In the genomic region with DNA sequence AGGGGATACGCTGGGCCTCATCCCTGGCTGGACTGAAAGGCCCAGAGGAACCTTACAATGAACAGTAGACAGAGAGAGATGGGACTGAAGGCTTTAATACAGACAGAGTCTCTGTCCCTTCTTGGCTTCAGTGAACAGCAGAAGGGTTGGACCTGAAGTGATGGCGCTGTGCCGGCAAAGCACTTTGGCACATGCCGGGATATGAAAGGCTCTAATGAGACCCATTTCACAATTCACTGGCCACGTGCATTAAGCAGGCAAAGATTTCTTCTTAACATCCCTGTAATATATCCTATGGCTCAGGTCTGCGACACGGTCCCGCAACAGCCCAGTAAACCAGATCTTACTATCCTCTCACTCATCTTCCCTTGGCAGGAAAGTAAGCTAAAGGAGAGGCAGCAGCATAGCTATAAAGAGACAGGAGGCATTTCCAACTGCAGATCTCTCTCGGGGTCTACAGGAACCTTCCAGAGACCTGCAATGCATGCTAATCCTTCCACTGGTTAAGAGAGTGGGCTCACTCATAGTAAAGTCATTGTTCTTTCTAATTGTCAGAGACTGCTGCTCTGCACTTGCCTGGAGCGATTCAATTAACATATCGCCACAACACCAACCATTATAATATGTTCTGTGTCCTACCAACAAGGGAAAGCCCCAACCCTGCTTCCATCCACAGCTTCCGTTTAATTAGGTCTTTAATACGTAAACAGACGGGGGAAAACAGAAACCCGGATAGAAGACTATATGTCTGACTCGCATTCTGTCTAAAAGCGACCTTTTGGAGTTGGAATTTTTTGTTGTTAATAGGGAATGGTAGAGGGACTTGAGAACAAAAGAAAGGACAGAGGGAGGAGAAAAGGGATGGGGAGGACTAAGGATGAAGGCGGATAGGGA, we compare ENCODE assay signal across 15 cellular contexts.
DNase-seq lines count a peak whose midpoint lies in the region; ATAC-seq and TF ChIP-seq lines count a peak whose summit lies in the region.
"Had no signal": no experiment of that assay in that cellular context is flagged by ENCODE, and none has a peak within 500 bp of the region (broad histone marks: within the 10 kb centered on the region; RNA-seq: fewer than 3 reads in every experiment).

No MANE protein-coding gene starts in this region.

- H2AFZ ChIP-seq in OCI-LY7 (ENCODE audit: low read length), result no peak overlapping the region

- CTCF ChIA-PET in OCI-LY7 (lab: Charles Lee; ENCODE audit: unreplicated experiment), result no interaction called here

- H3K27ac ChIP-seq in caudate nucleus (ENCODE audit: low read depth, low read length) (peak overlapping the region; percentile 80), upper lobe of left lung (no peak overlapping the region), OCI-LY7 (ENCODE audit: low read depth, low read length, poor library complexity, severe bottlenecking) (no peak overlapping the region)
- H3K27ac ChIP-seq: SJCRH30 had no signal

- no peaks in the 10 kb centered on the region for H3K36me3 ChIP-seq in upper lobe of left lung
- H3K36me3 ChIP-seq in OCI-LY7 (ENCODE audit: insufficient read depth, low read length), result no peaks in the 10 kb centered on the region
- H3K36me3 ChIP-seq: SJCRH30 had no signal

- H3K4me2 ChIP-seq in OCI-LY7 (ENCODE audit: low read length), result no peak overlapping the region

- H3K27ac Mint-ChIP-seq in mesothelial cell of epicardium (peak overlapping the region; percentile 63), progenitor cell of endocrine pancreas (no peak overlapping the region)
- H3K27ac Mint-ChIP-seq: activated T-helper 1 cell treated with anti-CD3 and anti-CD28 coated beads, Interleukin-12 subunit alpha, Interleukin-12 subunit beta, Interleukin-2, Interleukin-4 antibody, amounts not matched to agents 30 ng/mL and 10 ng/mL and 1 ng/mL, durations not matched to agents 14 hours and 24 hours and 36 hours had no signal

- no peaks in the 10 kb centered on the region for H4K20me1 ChIP-seq in OCI-LY7 (ENCODE audit: insufficient read depth, low read length)

- intact Hi-C loops in OCI-LY7 (cut with micrococcal nuclease; ENCODE audit: unreplicated experiment), result no loop called here

- ATAC-seq in upper lobe of left lung (ENCODE audit: low FRiP score in 2 of 2), result peak; percentile 23 to 26
- ATAC-seq: HCT116 had no signal

- H3K79me2 ChIP-seq in OCI-LY7 (ENCODE audit: insufficient read depth, low read depth, low read length), result no peaks in the 10 kb centered on the region

- no peak for TF ChIP-seq POLR2A in upper lobe of left lung (IDR thresholded peaks at IDR 0.05)

- POLR2A ChIA-PET in OCI-LY7 (lab: Charles Lee), result interaction anchor here (0.6 kb wide), 1 partner anchor 42 kb away, joined by 3 read pairs; no protein-coding TSS in a partner anchor

- peaks cover 0 to 5% (median 0%) of the 10 kb centered on the region in 4 donors for H3K4me1 ChIP-seq in upper lobe of left lung
- no peaks in the 10 kb centered on the region for H3K4me1 ChIP-seq in OCI-LY7 (ENCODE audit: insufficient read depth, low read length, poor library complexity, severe bottlenecking)

- H3K27me3 ChIP-seq in upper lobe of left lung, result no peaks in the 10 kb centered on the region

- 73 to 78% methylated on average over 18 of the region's 18 CpGs for WGBS in upper lobe of left lung, 2 donors

- H3K4me3 Mint-ChIP-seq in mesothelial cell of epicardium, result no peak overlapping the region
- no peak overlapping the region for H3K4me3 Mint-ChIP-seq in progenitor cell of endocrine pancreas (ENCODE audit: low read depth)
- H3K4me3 Mint-ChIP-seq: activated T-helper 1 cell treated with anti-CD3 and anti-CD28 coated beads, Interleukin-12 subunit alpha, Interleukin-12 subunit beta, Interleukin-2, Interleukin-4 antibody, amounts not matched to agents 30 ng/mL and 10 ng/mL and 1 ng/mL, durations not matched to agents 14 hours and 24 hours and 36 hours; central memory CD8-positive, alpha-beta T cell had no signal

- H3K9me2 ChIP-seq in OCI-LY7 (ENCODE audit: insufficient read depth, low read length), result no peaks in the 10 kb centered on the region

- BruUV-seq in OCI-LY7 (replicated peaks; lab: Mats Ljungman, UMichigan), result no TSS peak

- H3K4me1 Mint-ChIP-seq in mesothelial cell of epicardium, result peaks cover 28% of the 10 kb centered on the region
- H3K4me1 Mint-ChIP-seq in progenitor cell of endocrine pancreas (ENCODE audit: low read depth), result no peaks in the 10 kb centered on the region
- H3K4me1 Mint-ChIP-seq: central memory CD8-positive, alpha-beta T cell had no signal

- H3K27me3 Mint-ChIP-seq in mesothelial cell of epicardium (ENCODE audit: low read depth) (peaks cover 44% of the 10 kb centered on the region), progenitor cell of endocrine pancreas (no peaks in the 10 kb centered on the region)
- H3K27me3 Mint-ChIP-seq: central memory CD8-positive, alpha-beta T cell had no signal

- H3K36me3 Mint-ChIP-seq in mesothelial cell of epicardium, result peaks cover 5% of the 10 kb centered on the region
- no peaks in the 10 kb centered on the region for H3K36me3 Mint-ChIP-seq in progenitor cell of endocrine pancreas (ENCODE audit: insufficient read depth)

- DNase-seq in NCI-H748 (lab: John Stamatoyannopoulos, UW; ENCODE audit: unreplicated experiment) (peak; percentile 20), NCI-H748 treated with DMSO at 0.1 percent for 48 hours (lab: John Stamatoyannopoulos, UW) (no peak), caudate nucleus (lab: John Stamatoyannopoulos, UW) (peak in 33 of 61 donors; percentile 2 to 81 (median 44)), mesothelial cell of epicardium (ENCODE audit: low spot score in 2 of 2, unreplicated experiment in 2 of 2) (no peak), upper lobe of left lung (no peak), DMS 273 (lab: John Stamatoyannopoulos, UW; ENCODE audit: unreplicated experiment) (no peak), progenitor cell of endocrine pancreas (ENCODE audit: low spot score, unreplicated experiment) (no peak), OCI-LY7 (ENCODE audit: low spot score) (no peak)
- DNase-seq: 8988T, Kasumi-1, NCI-H226 had no signal

- H3K9me3 Mint-ChIP-seq in mesothelial cell of epicardium (no peaks in the 10 kb centered on the region), progenitor cell of endocrine pancreas (ENCODE audit: low read depth) (peaks cover 2% of the 10 kb centered on the region)

- TF ChIP-seq EP300 in upper lobe of left lung (IDR thresholded peaks at IDR 0.05), result no peak

- H3K4me3 ChIP-seq in upper lobe of left lung (no peak overlapping the region), OCI-LY7 (ENCODE audit: low read depth, low read length, poor library complexity, severe bottlenecking) (no peak overlapping the region)
- H3K4me3 ChIP-seq: SJCRH30 had no signal

- TF ChIP-seq CTCF in mesothelial cell of epicardium (IDR thresholded peaks at IDR 0.05; ENCODE audit: unreplicated experiment) (no peak), upper lobe of left lung (IDR thresholded peaks at IDR 0.05) (no peak), progenitor cell of endocrine pancreas (IDR thresholded peaks at IDR 0.05; ENCODE audit: unreplicated experiment) (no peak), OCI-LY7 (conservative IDR thresholded peaks at IDR 0.05; ENCODE audit: low read length) (no peak)

- H3K9me3 ChIP-seq in upper lobe of left lung (no peaks in the 10 kb centered on the region), OCI-LY7 (ENCODE audit: low read length) (no peaks in the 10 kb centered on the region)
- H3K9me3 ChIP-seq: SJCRH30 had no signal

Comparison
In these comparisons a context has a peak if more than half of its experiments do, and no peak if none do; other contexts are left out.
1. DNase-seq: peak in NCI-H748 (single experiment) and caudate nucleus (33 of 61); none in NCI-H748 treated with DMSO at 0.1 percent for 48 hours (single experiment), mesothelial cell of epicardium (0 of 2), upper lobe of left lung (0 of 2), DMS 273 (single experiment), progenitor cell of endocrine pancreas (single experiment) and OCI-LY7 (single experiment).